10 cellular contexts compared by ENCODE assay signal in genomic region chr6:109484161-109484560, GRCh38. TPM values are rescaled to one million over a fixed set of nuclear protein-coding genes. Genes with fewer than 3 reads are reported as not detected.
DNase-seq lines count a peak whose midpoint lies in the region; ATAC-seq and TF ChIP-seq lines count a peak whose summit lies in the region.
"Had no signal": no experiment of that assay in that cellular context is flagged by ENCODE, and none has a peak within 500 bp of the region (broad histone marks: within the 10 kb centered on the region; RNA-seq: fewer than 3 reads in every experiment).

No MANE protein-coding gene starts in this region.

- peak overlapping the region; percentile 66 to 88 for H3K4me3 Mint-ChIP-seq in CD14-positive monocyte
- H3K4me3 Mint-ChIP-seq in brain, result peak overlapping the region; percentile 84 to 92 (median 84)
- H3K4me3 Mint-ChIP-seq in natural killer cell treated with Interleukin-12 subunit alpha and Interleukin-12 subunit beta and Interleukin-15 and Interleukin-18, amount 100 ng/mL, for 72 hours, result peak overlapping the region; percentile 84

- H3K9me3 Mint-ChIP-seq in CD14-positive monocyte (no peaks in the 10 kb centered on the region), brain (no peaks in the 10 kb centered on the region)
- no peaks in the 10 kb centered on the region for H3K9me3 Mint-ChIP-seq in natural killer cell treated with Interleukin-12 subunit alpha and Interleukin-12 subunit beta and Interleukin-15 and Interleukin-18, amount 100 ng/mL, for 72 hours

- peaks cover 19% of the 10 kb centered on the region in 2 donors for H3K36me3 Mint-ChIP-seq in CD14-positive monocyte
- H3K36me3 Mint-ChIP-seq in brain, result peaks cover 30% of the 10 kb centered on the region
- H3K36me3 Mint-ChIP-seq in natural killer cell treated with Interleukin-12 subunit alpha and Interleukin-12 subunit beta and Interleukin-15 and Interleukin-18, amount 100 ng/mL, for 72 hours, result peaks cover 21% of the 10 kb centered on the region

- H3K4me1 Mint-ChIP-seq in CD14-positive monocyte, result peaks cover 34% of the 10 kb centered on the region
- peaks cover 51% of the 10 kb centered on the region for H3K4me1 Mint-ChIP-seq in brain
- peaks cover 29 to 42% of the 10 kb centered on the region in 2 donors for H3K4me1 Mint-ChIP-seq in natural killer cell treated with Interleukin-12 subunit alpha and Interleukin-12 subunit beta and Interleukin-15 and Interleukin-18, amount 100 ng/mL, for 72 hours (ENCODE audit: low read depth in 2 of 2)

- TF ChIP-seq CTCF in CD14-positive monocyte (IDR thresholded peaks at IDR 0.05), result no peak
- no peak for TF ChIP-seq CTCF in brain (conservative IDR thresholded peaks at IDR 0.05)

- DNase-seq in CD14-positive monocyte (ENCODE audit: low spot score) (no peak), GF-D8 (lab: John Stamatoyannopoulos, UW) (no peak), hippocampal formation (lab: John Stamatoyannopoulos, UW) (no peak), NCI-H69 (lab: John Stamatoyannopoulos, UW) (no peak), ecto neural progenitor cell (ENCODE audit: low spot score) (no peak)
- no peak for DNase-seq in Jurkat, Clone E6-1 (ENCODE audit: low read depth, low spot score)
- DNase-seq in natural killer cell treated with Interleukin-12 subunit alpha and Interleukin-12 subunit beta and Interleukin-15 and Interleukin-18, amount 100 ng/mL, for 72 hours (ENCODE audit: low spot score), result no peak
- DNase-seq: foreskin melanocyte, NCI-H1105 had no signal

- peak overlapping the region; percentile 60; the same call in 1 of the 2 replicates for H3K4me3 ChIP-seq in Jurkat, Clone E6-1 (ENCODE audit: low read length)

- intact Hi-C loops in CD14-positive monocyte (cut with micrococcal nuclease), result loop anchor here (5.0 kb wide), 2 partner anchors 38 to 42 kb away; partner anchors contain the start of genes PPIL6 (in 2 of the 2) and SMPD2 (in 2 of the 2)

- peaks cover 1 to 10% (median 4%) of the 10 kb centered on the region in 3 donors for H3K27me3 Mint-ChIP-seq in CD14-positive monocyte (ENCODE audit: low read depth in 3 of 3)
- H3K27me3 Mint-ChIP-seq in brain, result peaks cover 6% of the 10 kb centered on the region
- no peaks in the 10 kb centered on the region for H3K27me3 Mint-ChIP-seq in natural killer cell treated with Interleukin-12 subunit alpha and Interleukin-12 subunit beta and Interleukin-15 and Interleukin-18, amount 100 ng/mL, for 72 hours

- H3K27ac Mint-ChIP-seq in CD14-positive monocyte (peak overlapping the region in 4 of 7 donors; percentile 15 to 66 (median 50)), brain (peak overlapping the region in 4 of 5 experiments; percentile 7 to 84 (median 40))
- peak overlapping the region; percentile 23 to 51 for H3K27ac Mint-ChIP-seq in natural killer cell treated with Interleukin-12 subunit alpha and Interleukin-12 subunit beta and Interleukin-15 and Interleukin-18, amount 100 ng/mL, for 72 hours

- ATAC-seq in natural killer cell treated with Interleukin-12 subunit alpha and Interleukin-12 subunit beta and Interleukin-15 and Interleukin-18, amount 100 ng/mL, for 72 hours, result no peak

RNA-seq across cellular contexts. Expression of gene ZBTB24, which starts 1.1 kb away (rescaled TPM):
- polyA plus RNA-seq in CD14-positive monocyte (1 to 10 TPM; 3.4 to 4.7 TPM), brain (ENCODE audit: insufficient read depth, low read depth, low replicate concordance) (4.5 TPM)
- polyA plus RNA-seq in Jurkat, Clone E6-1 (2012; ENCODE audit: insufficient read depth, insufficient read length), result 9.1 TPM
- 1 to 10 TPM; 9.8 to 9.9 TPM for total RNA-seq in natural killer cell treated with Interleukin-12 subunit alpha and Interleukin-12 subunit beta and Interleukin-15 and Interleukin-18, amount 100 ng/mL, for 72 hours

RNA-seq across cellular contexts. Expression of gene MICAL1, which starts 28.6 kb away (rescaled TPM):
- polyA plus RNA-seq in CD14-positive monocyte (10 to 100 TPM in 1 of 2 donors, 1 to 10 TPM in 1; 7.5 to 13.2 TPM), brain (ENCODE audit: insufficient read depth, low read depth, low replicate concordance) (119 TPM)
- polyA plus RNA-seq in Jurkat, Clone E6-1 (2012; ENCODE audit: insufficient read depth, insufficient read length), result 103 TPM
- total RNA-seq in natural killer cell treated with Interleukin-12 subunit alpha and Interleukin-12 subunit beta and Interleukin-15 and Interleukin-18, amount 100 ng/mL, for 72 hours, result 10 to 100 TPM; 18.9 to 29.0 TPM

RNA-seq across cellular contexts. Expression of gene SMPD2, which starts 43.6 kb away (rescaled TPM):
- polyA plus RNA-seq in CD14-positive monocyte (10 to 100 TPM in 1 of 2 donors, 1 to 10 TPM in 1; 9.5 to 12.3 TPM), brain (ENCODE audit: insufficient read depth, low read depth, low replicate concordance) (20.0 TPM)
- 21.8 TPM for polyA plus RNA-seq in Jurkat, Clone E6-1 (2012; ENCODE audit: insufficient read depth, insufficient read length)
- total RNA-seq in natural killer cell treated with Interleukin-12 subunit alpha and Interleukin-12 subunit beta and Interleukin-15 and Interleukin-18, amount 100 ng/mL, for 72 hours, result 10 to 100 TPM; 10.3 to 11.4 TPM

RNA-seq across cellular contexts. Expression of gene PPIL6, which starts 43.7 kb away (rescaled TPM):
- under 1 TPM; 0.14 to 0.28 TPM for polyA plus RNA-seq in CD14-positive monocyte
- polyA plus RNA-seq in Jurkat, Clone E6-1 (2012; ENCODE audit: insufficient read depth, insufficient read length), result 2.8 TPM
- polyA plus RNA-seq in brain (ENCODE audit: insufficient read depth, low read depth, low replicate concordance), result 7.6 TPM
- not detected for total RNA-seq in natural killer cell treated with Interleukin-12 subunit alpha and Interleukin-12 subunit beta and Interleukin-15 and Interleukin-18, amount 100 ng/mL, for 72 hours
